ENCODE assay signal across 9 cellular contexts in genomic region chrX:70444326-70445196, GRCh38. TPM values are rescaled to one million over a fixed set of nuclear protein-coding genes. Genes with fewer than 3 reads are reported as not detected.
DNase-seq lines count a peak whose midpoint lies in the region; ATAC-seq, FAIRE-seq and TF ChIP-seq lines count a peak whose summit lies in the region.
"Had no signal": no experiment of that assay in that cellular context is flagged by ENCODE, and none has a peak within 500 bp of the region (broad histone marks: within the 10 kb centered on the region; RNA-seq: fewer than 3 reads in every experiment).

DLG3 (plus strand) TSS chrX:70444835; CDS start chrX:70445202, 367 bp downstream.

- H2BK15ac ChIP-seq in mesenchymal stem cell (ENCODE audit: low read depth, poor library complexity, severe bottlenecking), result no peak within 1 kb of the TSS

- H2BK12ac ChIP-seq in mesenchymal stem cell (ENCODE audit: low read length in 2 of 2), result no peak within 1 kb of the TSS

- intact Hi-C loops in Panc1 (cut with micrococcal nuclease; ENCODE audit: unreplicated experiment), result no loop called here
- intact Hi-C loops in dorsolateral prefrontal cortex (cut with DNase I), result no loop called here

- H2BK120ac ChIP-seq in mesenchymal stem cell (ENCODE audit: low read depth, low read length), result no peak within 1 kb of the TSS

- WGBS in mesenchymal stem cell, result 13% methylated on average over 19 of the region's 55 CpGs

- H3K4me3 ChIP-seq in GM06990 (replicated peaks; ENCODE audit: low read depth, low read length) (0 out of 2 replicates have a peak within 1 kb of the TSS, but pooled peaks have one; percentile 14), Panc1 (ENCODE audit: low read depth in 2 of 2, low read length in 2 of 2) (peak within 1 kb of the TSS in 1 of 2 experiments; percentile 26; a peak in 2 of 4 replicates), dorsolateral prefrontal cortex (peak within 1 kb of the TSS; percentile 7 to 72 (median 59)), mesenchymal stem cell (ENCODE audit: insufficient read depth in 1 of 2, low read depth in 1 of 2, low read length in 2 of 2) (no peak within 1 kb of the TSS)

- H4K91ac ChIP-seq in mesenchymal stem cell (ENCODE audit: low read length), result no peak within 1 kb of the TSS

- no peak within 1 kb of the TSS for H2BK5ac ChIP-seq in mesenchymal stem cell (ENCODE audit: low read depth, low read length, poor library complexity, severe bottlenecking)

- DNase-seq in A172 (ENCODE audit: low spot score) (no peak), GM06990 (ENCODE audit: extremely low read depth, insufficient read length) (no peak), Panc1 (ENCODE audit: low read depth, low spot score) (no peak), dorsolateral prefrontal cortex (peak; percentile 54 to 83 (median 78)), mesenchymal stem cell (peak; percentile 26), urothelium cell line (ENCODE audit: low spot score) (peak; percentile 75), RKO (ENCODE audit: low spot score) (no peak), NCI-H187 (lab: John Stamatoyannopoulos, UW) (no peak)

- no peak within 1 kb of the TSS for H3K14ac ChIP-seq in mesenchymal stem cell (ENCODE audit: low read length in 2 of 2)

- no peak within 1 kb of the TSS for H4K8ac ChIP-seq in mesenchymal stem cell (ENCODE audit: low read length)

- no peaks in the 10 kb centered on the region for H3K79me1 ChIP-seq in mesenchymal stem cell (replicated peaks; ENCODE audit: low read length, poor library complexity, severe bottlenecking)

- CTCF ChIA-PET in Panc1 (lab: Charles Lee), result interaction anchor here (1.0 kb wide), 1 partner anchor 220 kb away, joined by 5 read pairs; no protein-coding TSS in a partner anchor

- FAIRE-seq in urothelium cell line (lab: Jason Lieb, UNC), result no peak
- FAIRE-seq: colon had no signal

- no peaks in the 10 kb centered on the region for H3K4me1 ChIP-seq in Panc1 (ENCODE audit: control insufficient read depth, insufficient read depth, low read length)
- H3K4me1 ChIP-seq in mesenchymal stem cell (ENCODE audit: control insufficient read depth, insufficient read depth, low read depth, low read length), result peaks cover 2% of the 10 kb centered on the region

- H3K4me2 ChIP-seq in mesenchymal stem cell (ENCODE audit: low read length, poor library complexity, severe bottlenecking), result peak within 1 kb of the TSS; percentile 22

- peak; percentile 75 for ATAC-seq in Panc1

- H3K9me3 ChIP-seq in Panc1 (ENCODE audit: control insufficient read depth, insufficient read depth, low read depth, low read length) (no peaks in the 10 kb centered on the region), mesenchymal stem cell (ENCODE audit: control insufficient read depth, low read length) (no peaks in the 10 kb centered on the region)

- H3K23ac ChIP-seq in mesenchymal stem cell (ENCODE audit: low read length in 2 of 2), result no peak within 1 kb of the TSS

- H3K27ac ChIP-seq in Panc1 (ENCODE audit: low read length), result no peak within 1 kb of the TSS
- peak within 1 kb of the TSS in 46 of 59 donors; percentile 1 to 80 (median 60) for H3K27ac ChIP-seq in dorsolateral prefrontal cortex
- no peak within 1 kb of the TSS for H3K27ac ChIP-seq in mesenchymal stem cell (ENCODE audit: low read length, poor library complexity, severe bottlenecking)

- H2AK5ac ChIP-seq in mesenchymal stem cell (ENCODE audit: low read length, severe bottlenecking), result no peak within 1 kb of the TSS

- in situ Hi-C loops in Panc1 (cut with HindIII; ENCODE audit: low pct_unique_long_range_greater_than_20kb, low sequenced_read_pairs), result no loop called here

- TF ChIP-seq CTCF in GM06990 (IDR thresholded peaks at IDR 0.05; ENCODE audit: insufficient read depth, low read length, poor library complexity, severe bottlenecking) (no peak), Panc1 (IDR thresholded peaks at IDR 0.05) (no peak), dorsolateral prefrontal cortex (IDR thresholded peaks at IDR 0.05 in 54 of 56, conservative IDR thresholded peaks at IDR 0.05 in 2 of 56; ENCODE audit: low read depth in 1 of 56, partially characterized antibody in 56 of 56) (peak in 2 of 56 donors; percentile 10 to 19)

- no peak within 1 kb of the TSS for H3K18ac ChIP-seq in mesenchymal stem cell (ENCODE audit: low read depth in 1 of 2, low read length in 2 of 2)

- H3K4ac ChIP-seq in mesenchymal stem cell (ENCODE audit: low read depth in 1 of 2, low read length in 2 of 2), result no peak within 1 kb of the TSS

- H3K9ac ChIP-seq in mesenchymal stem cell (ENCODE audit: low read length), result no peak within 1 kb of the TSS

- no peak within 1 kb of the TSS for H2AFZ ChIP-seq in mesenchymal stem cell (ENCODE audit: low read depth, low read length)

- H3K36me3 ChIP-seq in GM06990 (ENCODE audit: control insufficient read depth, insufficient read depth, low read length), result no peaks in the 10 kb centered on the region
- no peaks in the 10 kb centered on the region for H3K36me3 ChIP-seq in Panc1 (ENCODE audit: control insufficient read depth, insufficient read depth, low read length)
- H3K36me3 ChIP-seq in mesenchymal stem cell (ENCODE audit: control insufficient read depth in 1 of 2, insufficient read depth in 2 of 2, low read depth in 1 of 2, low read length in 2 of 2), result no peaks in the 10 kb centered on the region

- POLR2A ChIA-PET in Panc1 (lab: Charles Lee), result no interaction called here

- no TSS peak for BruUV-seq in Panc1 (replicated peaks; lab: Mats Ljungman, UMichigan)

- no peaks in the 10 kb centered on the region for H3K27me3 ChIP-seq in GM06990 (replicated peaks; ENCODE audit: control insufficient read depth, insufficient read depth, low read length)
- H3K27me3 ChIP-seq in Panc1 (ENCODE audit: control insufficient read depth, insufficient read depth, low read length), result peaks cover 8% of the 10 kb centered on the region
- peaks cover 0 to 81% (median 22%) of the 10 kb centered on the region in 45 donors for H3K27me3 ChIP-seq in dorsolateral prefrontal cortex
- peaks cover 39 to 76% of the 10 kb centered on the region in 2 experiments for H3K27me3 ChIP-seq in mesenchymal stem cell (ENCODE audit: control insufficient read depth in 1 of 2, insufficient read depth in 1 of 2, low read length in 2 of 2)

RNA-seq across cellular contexts. Expression of gene DLG3, which starts in this region (rescaled TPM):
- 10.2 and 11.9 TPM in 2 replicates for total RNA-seq in A172 (2014; rRNA removed; shearing (Covaris generic))
- 3.0 TPM for total RNA-seq in Panc1 (2021; ENCODE audit: unreplicated experiment)
- polyA plus RNA-seq in Panc1 (2012; ENCODE audit: insufficient read length), result 3.5 TPM
- 10 to 100 TPM; 14.3 to 83.4 (median 53.5) TPM for total RNA-seq in dorsolateral prefrontal cortex
- 18.9 TPM for polyA plus RNA-seq in mesenchymal stem cell (2013, experiment 1 of 2)
- 18.3 TPM for polyA plus RNA-seq in mesenchymal stem cell (2013, experiment 2 of 2)

Comparison
In these comparisons a context has a peak if more than half of its experiments do, and no peak if none do; other contexts are left out.
1. DNase-seq: peak in dorsolateral prefrontal cortex (10 of 10), mesenchymal stem cell (single experiment) and urothelium cell line (single experiment); none in A172 (single experiment), GM06990 (single experiment), Panc1 (single experiment), RKO (single experiment) and NCI-H187 (0 of 2).
2. H3K4me3 ChIP-seq: peak in GM06990 (single experiment) and dorsolateral prefrontal cortex (59 of 59); none in mesenchymal stem cell (0 of 2).
3. H3K27ac ChIP-seq: peak in dorsolateral prefrontal cortex (46 of 59); none in Panc1 (single experiment) and mesenchymal stem cell (single experiment).